Comparison of ENCODE assay signal across 8 cellular contexts in the genomic region with DNA sequence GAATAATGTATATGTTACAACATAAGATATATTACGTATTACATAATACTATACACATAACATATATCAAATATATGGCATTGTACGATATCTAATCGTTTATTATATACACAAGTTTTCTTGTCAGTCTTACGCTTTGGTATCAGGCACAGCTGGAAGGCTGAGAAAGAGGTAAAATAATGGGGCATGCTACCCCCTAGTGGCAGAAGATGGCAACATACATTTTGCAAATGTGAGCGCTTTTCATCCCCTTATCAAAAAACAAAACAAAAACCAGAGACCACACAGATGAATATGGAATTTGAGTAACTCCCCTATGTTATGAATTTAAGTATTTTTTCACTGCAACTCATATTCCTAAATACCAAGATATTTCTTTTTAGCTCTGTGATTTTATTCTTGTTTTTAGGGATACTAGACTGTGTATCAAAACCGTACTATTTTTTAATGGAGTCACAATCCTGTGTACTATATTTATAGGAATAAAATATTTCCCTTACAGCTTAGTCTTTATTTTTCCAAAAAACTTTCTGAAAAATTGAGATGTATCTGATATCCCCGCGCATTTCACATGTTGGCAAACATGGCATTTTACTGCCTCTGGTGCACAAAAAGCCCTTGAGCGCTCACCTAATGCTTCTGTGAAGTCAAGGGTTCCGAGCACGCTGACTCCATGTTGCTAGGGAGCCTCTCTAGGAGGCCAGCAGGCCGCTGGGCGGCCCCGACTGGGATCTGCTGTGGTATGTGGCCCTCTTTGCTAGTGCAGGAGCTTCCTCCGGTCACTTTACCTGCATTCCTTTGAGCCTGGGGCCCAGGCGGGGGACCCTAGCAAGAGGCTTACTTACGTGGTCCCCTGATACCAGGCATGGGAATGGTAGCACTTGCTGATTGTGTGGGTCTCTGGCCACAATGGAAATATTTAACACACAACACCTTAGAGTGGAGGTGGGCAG.
A peak's percentile ranks its signal among the peaks of the same experiment; 100 is the strongest.
DNase-seq lines count a peak whose midpoint lies in the region; ATAC-seq and TF ChIP-seq lines count a peak whose summit lies in the region.

No MANE protein-coding gene starts in this region.

- H3K4me3 ChIP-seq in heart right ventricle = no peak overlapping the region
- no peak overlapping the region for H3K4me3 ChIP-seq in gastrocnemius medialis

- peak overlapping the region in 6 of 10 donors; percentile 62 to 75 (median 68) for H3K27ac ChIP-seq in heart right ventricle
- H3K27ac ChIP-seq in gastrocnemius medialis = no peak overlapping the region

- H3K27me3 ChIP-seq in heart right ventricle = peaks cover 0 to 16% (median 4%) of the 10 kb centered on the region in 7 donors
- no peaks in the 10 kb centered on the region for H3K27me3 ChIP-seq in gastrocnemius medialis

- intact Hi-C loops in heart right ventricle (cut with DNase I) = loop anchor here in 8 of 10 donors (1.0 to 5.0 kb wide), 10 partner anchors 43 to 153 kb away; a partner anchor contains a TSS
- intact Hi-C loops in gastrocnemius medialis (cut with DNase I; ENCODE audit: low total_unique reads) = loop anchor here (1.0 to 5.0 kb wide), 3 partner anchors 37 to 147 kb away; a partner anchor contains a TSS

- peaks cover 0 to under 1% (median 0%) of the 10 kb centered on the region in 11 donors for H3K9me3 ChIP-seq in heart right ventricle
- no peaks in the 10 kb centered on the region for H3K9me3 ChIP-seq in gastrocnemius medialis

- WGBS in heart right ventricle, 2 donors = 45% methylated on average over 17 of the region's 17 CpGs

- TF ChIP-seq POLR2A in gastrocnemius medialis (IDR thresholded peaks at IDR 0.05) = no peak

- TF ChIP-seq CTCF in GM12873 (IDR thresholded peaks at IDR 0.05; ENCODE audit: insufficient read depth, low read depth, low read length, missing control alignments) = peak; percentile 71
- peak; percentile 69 to 81 (median 79) for TF ChIP-seq CTCF in heart right ventricle (IDR thresholded peaks at IDR 0.05)
- TF ChIP-seq CTCF in gastrocnemius medialis (IDR thresholded peaks at IDR 0.05 in 4 of 5, conservative IDR thresholded peaks at IDR 0.05 in 1 of 5) = peak; percentile 59 to 81 (median 70)

- DNase-seq in AG08396 (ENCODE audit: low spot score) = peak; percentile 53
- peak; percentile 25 for DNase-seq in NOMO-1 treated with dmso at 0.1 percent for 144 hours (lab: John Stamatoyannopoulos, UW; ENCODE audit: unreplicated experiment)
- peak; percentile 4 for DNase-seq in activated naive CD8-positive, alpha-beta T cell treated with anti-CD3 and anti-CD28 coated beads, Interleukin-2, amount 50 U/mL, for 16 hours (ENCODE audit: low read depth, low spot score)
- DNase-seq in heart right ventricle = peak in 1 of 2 donors; percentile 44
- no peak for DNase-seq in gastrocnemius medialis
- no peak for DNase-seq in cerebellar nuclear complex (lab: John Stamatoyannopoulos, UW)

- H3K36me3 ChIP-seq in heart right ventricle (no peaks in the 10 kb centered on the region), gastrocnemius medialis (no peaks in the 10 kb centered on the region)

- in situ Hi-C loops in gastrocnemius medialis (cut with MboI; ENCODE audit: low sequenced_read_pairs in 4 of 4) = no loop called here

- H3K4me1 ChIP-seq in heart right ventricle (peaks cover 0 to 17% (median 8%) of the 10 kb centered on the region in 9 donors), gastrocnemius medialis (peaks cover 4 to 10% of the 10 kb centered on the region in 2 donors)

- ATAC-seq in HG03432 (IDR thresholded peaks at IDR 0.05; ENCODE audit: unreplicated experiment) (peak; percentile 45), heart right ventricle (peak; percentile 17 to 72 (median 59)), gastrocnemius medialis (peak; percentile 55 to 65)

Comparison
In these comparisons a context has a peak if more than half of its experiments do, and no peak if none do; other contexts are left out.
1. DNase-seq: peak in AG08396 (single experiment), NOMO-1 treated with dmso at 0.1 percent for 144 hours (single experiment) and activated naive CD8-positive, alpha-beta T cell treated with anti-CD3 and anti-CD28 coated beads, Interleukin-2, amount 50 U/mL, for 16 hours (single experiment); none in gastrocnemius medialis (0 of 2) and cerebellar nuclear complex (0 of 2).
2. H3K27ac ChIP-seq: peak in heart right ventricle (6 of 10); none in gastrocnemius medialis (0 of 4).
3. Peak in every context shown above with its lines, with median percentiles within 50 percentile points of each other: CTCF ChIP-seq and ATAC-seq.